8 cellular contexts compared by ENCODE assay signal in the genomic region with DNA sequence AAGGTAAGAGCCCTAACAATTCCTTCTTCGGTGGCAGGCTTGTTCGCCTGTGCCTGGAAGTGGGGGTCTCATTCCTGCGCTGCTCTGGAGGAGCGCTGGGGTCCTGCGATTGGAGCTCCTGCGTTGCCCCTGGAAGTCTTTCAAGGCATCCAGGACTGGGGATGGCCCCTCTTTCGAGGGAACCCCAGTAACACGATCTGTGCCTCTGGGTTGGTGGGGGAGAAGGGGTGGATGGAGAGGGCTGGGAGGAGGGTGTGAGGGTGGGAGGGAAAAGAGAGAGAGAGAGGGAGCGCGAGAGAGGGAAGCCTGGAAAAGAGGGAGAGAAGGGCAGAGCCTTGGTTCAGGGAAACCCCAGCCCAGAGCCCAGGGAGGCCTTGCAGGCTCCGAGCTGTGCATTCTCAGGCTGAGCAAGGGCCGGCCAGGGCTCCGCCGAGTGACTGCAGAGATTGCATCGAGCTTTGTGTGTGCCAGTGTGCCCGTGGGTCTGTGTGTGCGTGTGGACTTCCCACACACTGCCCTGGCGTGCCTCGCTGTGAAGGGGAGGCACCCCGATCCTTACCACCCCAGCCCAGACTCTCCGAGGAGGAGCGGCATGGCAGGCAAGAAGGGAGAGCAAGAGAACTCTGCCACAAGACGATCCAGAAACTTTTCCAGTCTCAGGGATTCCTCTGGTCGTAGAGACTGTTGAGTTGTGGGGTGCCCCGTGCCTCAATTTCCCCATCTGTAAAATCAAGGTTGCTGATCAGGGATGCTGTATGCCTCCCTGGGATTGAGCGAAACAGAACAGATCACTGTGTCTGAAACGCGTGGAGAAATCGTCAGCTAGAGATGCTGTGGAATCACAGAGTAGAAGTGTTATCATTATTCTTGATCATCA. TPM values are rescaled to one million over a fixed set of nuclear protein-coding genes. Genes with fewer than 3 reads are reported as not detected.
A peak's percentile ranks its signal among the peaks of the same experiment; 100 is the strongest.
DNase-seq lines count a peak whose midpoint lies in the region; ATAC-seq and TF ChIP-seq lines count a peak whose summit lies in the region.

No MANE protein-coding gene starts in this region.

- no peak for TF ChIP-seq CTCF in heart right ventricle (IDR thresholded peaks at IDR 0.05)

- no peaks in the 10 kb centered on the region for H3K36me3 ChIP-seq in HUES6 (ENCODE audit: control insufficient read depth, insufficient read depth, low read length)
- H3K36me3 ChIP-seq in heart right ventricle = no peaks in the 10 kb centered on the region

- H3K9ac ChIP-seq in HUES6 (ENCODE audit: low read length) = peak overlapping the region; percentile 93

- WGBS in heart right ventricle, 2 donors = 2% methylated on average over 29 of the region's 29 CpGs

- DNase-seq in C1 segment of cervical spinal cord (lab: John Stamatoyannopoulos, UW) (peak in 12 of 14 donors; percentile 35 to 87 (median 74)), heart right ventricle (peak; percentile 45 to 46), posterior cingulate gyrus (peak; percentile 43 to 93 (median 58)), NCI-H2029 treated with DMSO at 0.1 percent for 48 hours (lab: John Stamatoyannopoulos, UW) (no peak), GM19240 (ENCODE audit: insufficient read length, low spot score) (no peak), T-helper 9 cell (no peak)
- DNase-seq in activated T-helper 9 cell treated with anti-CD3 and anti-CD28 coated beads, Interleukin-2, amount 50 U/mL, for 16 hours (ENCODE audit: low read depth) = peak; percentile 10

- peak; percentile 54 to 72 (median 61) for ATAC-seq in heart right ventricle

- H3K27ac ChIP-seq in HUES6 (ENCODE audit: low read depth, low read length) (peak overlapping the region; percentile 83; the same call in 1 of the 2 replicates), heart right ventricle (peak overlapping the region; percentile 80 to 97 (median 92))

- H3K4me3 ChIP-seq in HUES6 (ENCODE audit: low read depth, low read length) = peak overlapping the region; percentile 81
- H3K4me3 ChIP-seq in heart right ventricle = peak overlapping the region; percentile 49 to 81 (median 67)

- H3K4me1 ChIP-seq in HUES6 (ENCODE audit: control insufficient read depth, insufficient read depth, low read length) (peaks cover 55% of the 10 kb centered on the region), heart right ventricle (peaks cover 2 to 72% (median 34%) of the 10 kb centered on the region in 9 donors)

- intact Hi-C loops in heart right ventricle (cut with DNase I) = loop anchor here (1.0 to 10.0 kb wide), 7 partner anchors 45 to 59 kb away; no protein-coding TSS in a partner anchor
- intact Hi-C loops in posterior cingulate gyrus (cut with DNase I) = loop anchor here (1.0 kb wide), 1 partner anchor 58 kb away; no protein-coding TSS in a partner anchor

- H3K9me3 ChIP-seq in HUES6 (ENCODE audit: control insufficient read depth, insufficient read depth, low read depth, low read length) (no peaks in the 10 kb centered on the region), heart right ventricle (no peaks in the 10 kb centered on the region)

- H3K27me3 ChIP-seq in HUES6 (ENCODE audit: control insufficient read depth, insufficient read depth, low read length) (no peaks in the 10 kb centered on the region), heart right ventricle (peaks cover 0 to 18% (median 0%) of the 10 kb centered on the region in 7 donors)

RNA-seq across cellular contexts. Expression of a gene that starts 0.6 kb away (rescaled TPM):
- 10 to 100 TPM in 8 of 10 donors, 1 to 10 TPM in 2; 5.5 to 20.7 (median 13.8) TPM for total RNA-seq in heart right ventricle
- polyA plus RNA-seq in heart right ventricle = 1 to 10 TPM; 3.9 to 6.7 TPM

Comparison
In these comparisons a context has a peak if more than half of its experiments do, and no peak if none do; other contexts are left out.
1. DNase-seq: peak in C1 segment of cervical spinal cord (12 of 14), activated T-helper 9 cell treated with anti-CD3 and anti-CD28 coated beads, Interleukin-2, amount 50 U/mL, for 16 hours (single experiment), heart right ventricle (2 of 2) and posterior cingulate gyrus (10 of 10); none in NCI-H2029 treated with DMSO at 0.1 percent for 48 hours (single experiment), GM19240 (single experiment) and T-helper 9 cell (single experiment).